Comparison of ENCODE assay signal across 8 cellular contexts in the genomic region with DNA sequence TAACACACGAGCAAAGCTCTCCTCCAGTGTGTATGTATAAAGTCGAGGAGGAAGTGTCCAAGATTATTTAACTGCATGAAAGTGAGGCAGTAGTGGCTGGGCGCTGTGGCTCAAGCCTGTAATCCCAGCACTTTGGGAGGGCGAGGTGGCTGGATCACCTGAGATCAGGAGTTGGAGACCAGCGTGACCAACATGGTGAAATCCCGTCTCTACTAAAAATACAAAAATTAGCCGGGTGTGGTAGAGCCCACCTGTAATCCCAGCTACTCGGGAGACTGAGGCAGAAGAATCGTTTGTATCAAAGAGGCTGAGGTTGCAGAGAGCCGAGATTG. TPM values are rescaled to one million over a fixed set of nuclear protein-coding genes. Genes with fewer than 3 reads are reported as not detected.
DNase-seq lines count a peak whose midpoint lies in the region; ATAC-seq lines count a peak whose summit lies in the region.

No MANE protein-coding gene starts in this region.

- peaks cover 22% of the 10 kb centered on the region for H3K4me1 ChIP-seq in CD8-positive, alpha-beta memory T cell (ENCODE audit: insufficient read depth, low read length)
- H3K4me1 ChIP-seq in Karpas-422 (ENCODE audit: low read length): peaks cover 18% of the 10 kb centered on the region
- peaks cover 18 to 24% of the 10 kb centered on the region in 2 donors for H3K4me1 ChIP-seq in naive thymus-derived CD4-positive, alpha-beta T cell (ENCODE audit: control insufficient read depth in 2 of 2, insufficient read depth in 2 of 2, low read length in 2 of 2)

- peaks cover 33 to 41% (median 40%) of the 10 kb centered on the region in 3 donors for H3K4me1 Mint-ChIP-seq in CD8-positive, alpha-beta memory T cell
- peaks cover 23% of the 10 kb centered on the region for H3K4me1 Mint-ChIP-seq in activated naive CD8-positive, alpha-beta T cell treated with anti-CD3 and anti-CD28 coated beads, Interleukin-2, amount 10 ng/mL, durations not matched to agents 7 days and 5 days
- peaks cover 25 to 44% (median 35%) of the 10 kb centered on the region in 7 donors for H3K4me1 Mint-ChIP-seq in naive thymus-derived CD4-positive, alpha-beta T cell

- peak overlapping the region; percentile 83 to 94 (median 89) for H3K4me3 Mint-ChIP-seq in CD8-positive, alpha-beta memory T cell
- H3K4me3 Mint-ChIP-seq in activated naive CD8-positive, alpha-beta T cell treated with anti-CD3 and anti-CD28 coated beads, Interleukin-2, amount 10 ng/mL, durations not matched to agents 7 days and 5 days: peak overlapping the region; percentile 94
- peak overlapping the region in 9 of 10 donors; percentile 82 to 96 (median 89) for H3K4me3 Mint-ChIP-seq in naive thymus-derived CD4-positive, alpha-beta T cell

- H3K9ac ChIP-seq in Karpas-422 (ENCODE audit: low read length): no peak overlapping the region

- H3K27me3 Mint-ChIP-seq in CD8-positive, alpha-beta memory T cell: no peaks in the 10 kb centered on the region
- H3K27me3 Mint-ChIP-seq in activated naive CD8-positive, alpha-beta T cell treated with anti-CD3 and anti-CD28 coated beads, Interleukin-2, amount 10 ng/mL, durations not matched to agents 7 days and 5 days: no peaks in the 10 kb centered on the region
- no peaks in the 10 kb centered on the region for H3K27me3 Mint-ChIP-seq in naive thymus-derived CD4-positive, alpha-beta T cell

- no peaks in the 10 kb centered on the region for H3K27me3 ChIP-seq in CD8-positive, alpha-beta memory T cell (ENCODE audit: insufficient read depth, low read length, poor library complexity, severe bottlenecking)
- H3K27me3 ChIP-seq in Karpas-422 (ENCODE audit: low read length): no peaks in the 10 kb centered on the region
- no peaks in the 10 kb centered on the region for H3K27me3 ChIP-seq in naive thymus-derived CD4-positive, alpha-beta T cell (ENCODE audit: control insufficient read depth in 2 of 2, insufficient read depth in 2 of 2, low read length in 2 of 2)

- POLR2A ChIA-PET in CD8-positive, alpha-beta memory T cell (lab: Charles Lee): no interaction called here
- POLR2A ChIA-PET in activated naive CD8-positive, alpha-beta T cell treated with anti-CD3 and anti-CD28 coated beads, Interleukin-2, amount 10 ng/mL, durations not matched to agents 7 days and 5 days (lab: Charles Lee): interaction anchor here (1.2 to 1.7 kb wide), 3 partner anchors 153 to 191 kb away, joined by 3 to 10 read pairs (median 3); a partner anchor contains a TSS
- POLR2A ChIA-PET in naive thymus-derived CD4-positive, alpha-beta T cell (lab: Charles Lee): interaction anchor here (1.2 to 1.9 kb wide), 3 partner anchors 22 to 192 kb away, joined by 3 to 10 read pairs (median 4); a partner anchor contains a TSS

- peaks cover 8% of the 10 kb centered on the region for H3K36me3 ChIP-seq in CD8-positive, alpha-beta memory T cell (ENCODE audit: insufficient read depth, low read length)
- H3K36me3 ChIP-seq in Karpas-422 (ENCODE audit: insufficient read depth, low read length): peaks cover 42% of the 10 kb centered on the region
- H3K36me3 ChIP-seq in naive thymus-derived CD4-positive, alpha-beta T cell (ENCODE audit: control insufficient read depth in 2 of 3, insufficient read depth in 3 of 3, low read length in 3 of 3): peaks cover 0 to 19% (median 0%) of the 10 kb centered on the region in 3 experiments

- no peak overlapping the region for H2AFZ ChIP-seq in Karpas-422 (ENCODE audit: low read length)

- no peaks in the 10 kb centered on the region for H3K9me2 ChIP-seq in Karpas-422 (replicated peaks; ENCODE audit: insufficient read depth, low read length)

- H3K4me3 ChIP-seq in CD8-positive, alpha-beta memory T cell (ENCODE audit: low read length): peak overlapping the region; percentile 67
- peak overlapping the region; percentile 83; the same call in 1 of the 2 replicates for H3K4me3 ChIP-seq in Karpas-422 (ENCODE audit: low read length)
- no peak overlapping the region for H3K4me3 ChIP-seq in naive thymus-derived CD4-positive, alpha-beta T cell (ENCODE audit: low read length)

- peaks cover 34% of the 10 kb centered on the region for H3K79me2 ChIP-seq in Karpas-422 (ENCODE audit: low read length)

- no peak for ATAC-seq in activated naive CD8-positive, alpha-beta T cell treated with anti-CD3 and anti-CD28 coated beads, Interleukin-2, amount 10 ng/mL, durations not matched to agents 7 days and 5 days (ENCODE audit: low read depth)
- ATAC-seq in naive thymus-derived CD4-positive, alpha-beta T cell: no peak
- ATAC-seq in HG03108 (IDR thresholded peaks at IDR 0.05; ENCODE audit: unreplicated experiment) (no peak), left cardiac atrium (no peak)

- peaks cover 10 to 21% (median 11%) of the 10 kb centered on the region in 5 donors for H3K9me3 Mint-ChIP-seq in CD8-positive, alpha-beta memory T cell
- H3K9me3 Mint-ChIP-seq in activated naive CD8-positive, alpha-beta T cell treated with anti-CD3 and anti-CD28 coated beads, Interleukin-2, amount 10 ng/mL, durations not matched to agents 7 days and 5 days: peaks cover 11% of the 10 kb centered on the region
- H3K9me3 Mint-ChIP-seq in naive thymus-derived CD4-positive, alpha-beta T cell: peaks cover 0 to 21% (median 12%) of the 10 kb centered on the region in 11 donors

- H3K27ac Mint-ChIP-seq in CD8-positive, alpha-beta memory T cell: peak overlapping the region in 2 of 8 donors; percentile 57 to 61
- no peak overlapping the region for H3K27ac Mint-ChIP-seq in activated naive CD8-positive, alpha-beta T cell treated with anti-CD3 and anti-CD28 coated beads, Interleukin-2, amount 10 ng/mL, durations not matched to agents 7 days and 5 days
- peak overlapping the region in 5 of 9 donors; percentile 52 to 96 (median 89) for H3K27ac Mint-ChIP-seq in naive thymus-derived CD4-positive, alpha-beta T cell

- H3K36me3 Mint-ChIP-seq in CD8-positive, alpha-beta memory T cell: peaks cover 14 to 27% (median 25%) of the 10 kb centered on the region in 3 donors
- peaks cover 32% of the 10 kb centered on the region for H3K36me3 Mint-ChIP-seq in activated naive CD8-positive, alpha-beta T cell treated with anti-CD3 and anti-CD28 coated beads, Interleukin-2, amount 10 ng/mL, durations not matched to agents 7 days and 5 days
- H3K36me3 Mint-ChIP-seq in naive thymus-derived CD4-positive, alpha-beta T cell: peaks cover 20 to 37% (median 22%) of the 10 kb centered on the region in 5 donors

- no peak overlapping the region for H3K27ac ChIP-seq in CD8-positive, alpha-beta memory T cell (ENCODE audit: low read depth, low read length)
- H3K27ac ChIP-seq in Karpas-422 (ENCODE audit: low read length): no peak overlapping the region
- no peak overlapping the region for H3K27ac ChIP-seq in naive thymus-derived CD4-positive, alpha-beta T cell (ENCODE audit: low read depth, low read length)

- intact Hi-C loops in naive thymus-derived CD4-positive, alpha-beta T cell (cut with micrococcal nuclease): loop anchor here (1.0 to 5.0 kb wide), 13 partner anchors 15 to 605 kb away; a partner anchor contains a TSS
- intact Hi-C loops in left cardiac atrium (cut with DNase I): loop anchor here (1.0 to 5.0 kb wide), 7 partner anchors 51 to 344 kb away; a partner anchor contains a TSS

- H3K4me2 ChIP-seq in Karpas-422 (ENCODE audit: low read depth, low read length, poor library complexity, severe bottlenecking): peak overlapping the region; percentile 84

- H4K20me1 ChIP-seq in Karpas-422 (ENCODE audit: insufficient read depth, low read depth, low read length): no peaks in the 10 kb centered on the region

- peaks cover 5% of the 10 kb centered on the region for H3K9me3 ChIP-seq in CD8-positive, alpha-beta memory T cell (ENCODE audit: low read length)
- H3K9me3 ChIP-seq in Karpas-422 (ENCODE audit: low read length): peaks cover 13% of the 10 kb centered on the region
- peaks cover 0 to 15% (median 8%) of the 10 kb centered on the region in 3 experiments for H3K9me3 ChIP-seq in naive thymus-derived CD4-positive, alpha-beta T cell (ENCODE audit: control insufficient read depth in 2 of 3, low read length in 3 of 3)

- DNase-seq in CD8-positive, alpha-beta memory T cell: no peak
- DNase-seq in Karpas-422 (no peak), SKM-1 (lab: John Stamatoyannopoulos, UW; ENCODE audit: unreplicated experiment) (no peak), left cardiac atrium (no peak), NCI-H2107 treated with DMSO at 0.1 percent for 48 hours (lab: John Stamatoyannopoulos, UW; ENCODE audit: unreplicated experiment) (no peak)
- DNase-seq in activated naive CD8-positive, alpha-beta T cell treated with anti-CD3 and anti-CD28 coated beads, Interleukin-2, amount 10 ng/mL, durations not matched to agents 7 days and 5 days: no peak
- DNase-seq in naive thymus-derived CD4-positive, alpha-beta T cell: no peak

- CTCF ChIA-PET in CD8-positive, alpha-beta memory T cell (lab: Charles Lee): interaction anchor here (0.7 to 5.4 kb wide), 18 partner anchors 17 to 343 kb away, joined by 3 to 43 read pairs (median 6); a partner anchor contains a TSS
- CTCF ChIA-PET in naive thymus-derived CD4-positive, alpha-beta T cell (lab: Charles Lee): interaction anchor here (0.6 to 2.4 kb wide), 11 partner anchors 18 to 344 kb away, joined by 3 to 28 read pairs (median 8); a partner anchor contains a TSS

RNA-seq across cellular contexts. Expression of a gene that starts 1.2 kb away (rescaled TPM):
- 1 to 10 TPM; 2.5 to 3.7 TPM for total RNA-seq in CD8-positive, alpha-beta memory T cell
- polyA plus RNA-seq in CD8-positive, alpha-beta memory T cell: 3.0 TPM
- 6.2 and 10.0 TPM in 2 replicates for total RNA-seq in Karpas-422 (2014; rRNA removed; shearing (Covaris generic); ENCODE audit: low replicate concordance)
- 1 to 10 TPM; 5.9 to 7.2 TPM for total RNA-seq in activated naive CD8-positive, alpha-beta T cell treated with anti-CD3 and anti-CD28 coated beads, Interleukin-2, amount 10 ng/mL, durations not matched to agents 7 days and 5 days
- total RNA-seq in naive thymus-derived CD4-positive, alpha-beta T cell: 1 to 10 TPM; 1.2 to 6.7 (median 4.8) TPM
- polyA plus RNA-seq in naive thymus-derived CD4-positive, alpha-beta T cell: 1 to 10 TPM; 1.4 to 4.4 TPM
- 1 to 10 TPM in 1 of 2 donors, under 1 TPM in 1; 0.89 to 1.1 TPM for total RNA-seq in left cardiac atrium

RNA-seq across cellular contexts. Expression of a gene that starts 15.2 kb away (rescaled TPM):
- 1 to 10 TPM; 3.3 to 3.8 TPM for total RNA-seq in CD8-positive, alpha-beta memory T cell
- polyA plus RNA-seq in CD8-positive, alpha-beta memory T cell: 0.39 TPM
- 3.9 and 9.7 TPM in 2 replicates for total RNA-seq in Karpas-422 (2014; rRNA removed; shearing (Covaris generic); ENCODE audit: low replicate concordance)
- total RNA-seq in activated naive CD8-positive, alpha-beta T cell treated with anti-CD3 and anti-CD28 coated beads, Interleukin-2, amount 10 ng/mL, durations not matched to agents 7 days and 5 days: 1 to 10 TPM; 7.2 to 8.2 TPM
- 1 to 10 TPM; 1.1 to 5.2 (median 4.2) TPM for total RNA-seq in naive thymus-derived CD4-positive, alpha-beta T cell
- polyA plus RNA-seq in naive thymus-derived CD4-positive, alpha-beta T cell: 1 to 10 TPM in 1 of 2 donors, under 1 TPM in 1; 0.45 to 1.1 TPM
- 1 to 10 TPM; 3.3 to 4.2 TPM for total RNA-seq in left cardiac atrium

RNA-seq across cellular contexts. Expression of a gene that starts 21.5 kb away (rescaled TPM):
- 10 to 100 TPM; 13.0 to 16.0 TPM for total RNA-seq in CD8-positive, alpha-beta memory T cell
- 17.4 TPM for polyA plus RNA-seq in CD8-positive, alpha-beta memory T cell
- 10.1 and 11.1 TPM in 2 replicates for total RNA-seq in Karpas-422 (2014; rRNA removed; shearing (Covaris generic); ENCODE audit: low replicate concordance)
- total RNA-seq in activated naive CD8-positive, alpha-beta T cell treated with anti-CD3 and anti-CD28 coated beads, Interleukin-2, amount 10 ng/mL, durations not matched to agents 7 days and 5 days: 10 to 100 TPM; 16.4 to 18.2 TPM
- 10 to 100 TPM; 16.8 to 36.8 (median 31.1) TPM for total RNA-seq in naive thymus-derived CD4-positive, alpha-beta T cell
- 10 to 100 TPM; 14.0 to 23.9 TPM for polyA plus RNA-seq in naive thymus-derived CD4-positive, alpha-beta T cell
- 1 to 10 TPM; 5.0 to 6.5 TPM for total RNA-seq in left cardiac atrium
